ENCODE assay signal across 12 cellular contexts in the genomic region with DNA sequence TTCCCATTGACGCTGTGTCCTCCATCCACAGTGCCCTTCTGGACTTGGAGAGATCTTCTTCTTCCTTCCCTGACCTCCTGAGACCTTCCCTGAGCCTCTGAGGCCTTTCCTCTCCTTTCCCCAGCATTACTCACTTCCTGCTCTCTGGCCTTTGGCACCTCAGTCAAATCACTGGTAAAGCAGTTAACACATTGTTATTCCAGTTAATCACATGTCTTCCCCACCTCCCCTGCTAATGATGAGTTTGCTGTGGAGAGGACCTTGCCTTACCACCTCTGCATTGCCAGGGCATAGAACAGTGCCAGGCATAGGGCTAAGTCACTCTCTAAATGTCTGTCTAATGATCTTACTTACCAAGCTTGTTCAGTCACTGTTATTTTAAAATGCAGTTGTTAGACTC.
A peak's percentile ranks its signal among the peaks of the same experiment; 100 is the strongest.
DNase-seq lines count a peak whose midpoint lies in the region; ATAC-seq and TF ChIP-seq lines count a peak whose summit lies in the region.
"Had no signal": no experiment of that assay in that cellular context is flagged by ENCODE, and none has a peak within 500 bp of the region (broad histone marks: within the 10 kb centered on the region; RNA-seq: fewer than 3 reads in every experiment).

No MANE protein-coding gene starts in this region.

- no peaks in the 10 kb centered on the region for H4K20me1 ChIP-seq in osteoblast (ENCODE audit: insufficient read depth, low read length)

- peaks cover 2% of the 10 kb centered on the region for H3K27me3 Mint-ChIP-seq in activated CD8-positive, alpha-beta T cell treated with anti-CD3 and anti-CD28 coated beads, Interleukin-2, amount 10 ng/mL, durations not matched to agents 7 days and 5 days (ENCODE audit: low read depth)
- H3K27me3 Mint-ChIP-seq: activated CD4-positive, alpha-beta memory T cell treated with anti-CD3 and anti-CD28 coated beads, Interleukin-2, amount 10 ng/mL, durations not matched to agents 7 days and 5 days had no signal

- peak; percentile 26 for DNase-seq in GM04504 (ENCODE audit: low read depth)
- DNase-seq in Panc1 (ENCODE audit: low read depth, low spot score) = peak; percentile 56
- DNase-seq in fibroblast of villous mesenchyme (ENCODE audit: low read depth) = peak; percentile 48
- peak; percentile 85 for DNase-seq in osteoblast (ENCODE audit: insufficient read length, low spot score, missing footprints)
- DNase-seq in GOT3 (lab: John Stamatoyannopoulos, UW) = no peak
- no peak for DNase-seq in GM13977 (ENCODE audit: low spot score)
- no peak for DNase-seq in A673 (ENCODE audit: low spot score)
- no peak for DNase-seq in activated CD8-positive, alpha-beta T cell treated with anti-CD3 and anti-CD28 coated beads, Interleukin-2, amount 10 ng/mL, durations not matched to agents 7 days and 5 days
- DNase-seq: activated CD4-positive, alpha-beta memory T cell treated with anti-CD3 and anti-CD28 coated beads, Interleukin-2, amount 10 ng/mL, durations not matched to agents 7 days and 5 days; pancreas; SHP77 treated with DMSO at 0.1 percent for 48 hours had no signal

- no peak overlapping the region for H3K27ac Mint-ChIP-seq in activated CD8-positive, alpha-beta T cell treated with anti-CD3 and anti-CD28 coated beads, Interleukin-2, amount 10 ng/mL, durations not matched to agents 7 days and 5 days
- H3K27ac Mint-ChIP-seq: activated CD4-positive, alpha-beta memory T cell treated with anti-CD3 and anti-CD28 coated beads, Interleukin-2, amount 10 ng/mL, durations not matched to agents 7 days and 5 days; brain had no signal

- H2AFZ ChIP-seq in osteoblast (ENCODE audit: low read length) = peak overlapping the region; percentile 42

- POLR2A ChIA-PET in Panc1 (lab: Charles Lee) (no interaction called here), A673 (lab: Charles Lee; ENCODE audit: low non-redundant PET) (no interaction called here)
- POLR2A ChIA-PET in activated CD8-positive, alpha-beta T cell treated with anti-CD3 and anti-CD28 coated beads, Interleukin-2, amount 10 ng/mL, durations not matched to agents 7 days and 5 days (lab: Charles Lee) = no interaction called here

- no peaks in the 10 kb centered on the region for H3K4me1 ChIP-seq in Panc1 (ENCODE audit: control insufficient read depth, insufficient read depth, low read length)
- H3K4me1 ChIP-seq in osteoblast (ENCODE audit: insufficient read depth, low read length) = peaks cover 24% of the 10 kb centered on the region
- H3K4me1 ChIP-seq in A673 (ENCODE audit: insufficient read depth, low read length, poor library complexity, severe bottlenecking) = no peaks in the 10 kb centered on the region
- H3K4me1 ChIP-seq: pancreas had no signal

- H3K36me3 ChIP-seq in Panc1 (ENCODE audit: control insufficient read depth, insufficient read depth, low read length) = no peaks in the 10 kb centered on the region
- H3K36me3 ChIP-seq in osteoblast (ENCODE audit: insufficient read depth, low read length) = no peaks in the 10 kb centered on the region
- no peaks in the 10 kb centered on the region for H3K36me3 ChIP-seq in A673 (ENCODE audit: insufficient read depth, low read length, poor library complexity, severe bottlenecking)
- H3K36me3 ChIP-seq: pancreas had no signal

- H3K9me3 Mint-ChIP-seq in activated CD8-positive, alpha-beta T cell treated with anti-CD3 and anti-CD28 coated beads, Interleukin-2, amount 10 ng/mL, durations not matched to agents 7 days and 5 days (ENCODE audit: insufficient read depth) = no peaks in the 10 kb centered on the region
- H3K9me3 Mint-ChIP-seq: activated CD4-positive, alpha-beta memory T cell treated with anti-CD3 and anti-CD28 coated beads, Interleukin-2, amount 10 ng/mL, durations not matched to agents 7 days and 5 days had no signal

- H3K9me3 ChIP-seq in Panc1 (ENCODE audit: control insufficient read depth, insufficient read depth, low read depth, low read length) = no peaks in the 10 kb centered on the region
- H3K9me3 ChIP-seq in osteoblast (ENCODE audit: low read depth, low read length) = no peaks in the 10 kb centered on the region
- no peaks in the 10 kb centered on the region for H3K9me3 ChIP-seq in A673 (ENCODE audit: low read depth, low read length, poor library complexity, severe bottlenecking)
- H3K9me3 ChIP-seq: pancreas had no signal

- H3K79me2 ChIP-seq in osteoblast (ENCODE audit: insufficient read depth, low read length) = no peaks in the 10 kb centered on the region

- peak; percentile 80 for ATAC-seq in Panc1
- no peak for ATAC-seq in activated CD8-positive, alpha-beta T cell treated with anti-CD3 and anti-CD28 coated beads, Interleukin-2, amount 10 ng/mL, durations not matched to agents 7 days and 5 days

- no peak overlapping the region for H3K4me3 Mint-ChIP-seq in activated CD8-positive, alpha-beta T cell treated with anti-CD3 and anti-CD28 coated beads, Interleukin-2, amount 10 ng/mL, durations not matched to agents 7 days and 5 days
- H3K4me3 Mint-ChIP-seq: activated CD4-positive, alpha-beta memory T cell treated with anti-CD3 and anti-CD28 coated beads, Interleukin-2, amount 10 ng/mL, durations not matched to agents 7 days and 5 days; brain had no signal

- no peaks in the 10 kb centered on the region for H3K27me3 ChIP-seq in Panc1 (ENCODE audit: control insufficient read depth, insufficient read depth, low read length)
- H3K27me3 ChIP-seq in osteoblast (ENCODE audit: insufficient read depth, low read length) = no peaks in the 10 kb centered on the region
- no peaks in the 10 kb centered on the region for H3K27me3 ChIP-seq in A673 (replicated peaks; ENCODE audit: insufficient read depth, low read depth, low read length, poor library complexity)
- H3K27me3 ChIP-seq: pancreas had no signal

- H3K27ac ChIP-seq in Panc1 (ENCODE audit: low read length) = no peak overlapping the region
- H3K27ac ChIP-seq in osteoblast (ENCODE audit: low read depth, low read length) = peak overlapping the region; percentile 51
- H3K27ac ChIP-seq in A673 (ENCODE audit: low read depth, low read length, poor library complexity, severe bottlenecking) = no peak overlapping the region
- H3K27ac ChIP-seq: pancreas had no signal

- CTCF ChIA-PET in Panc1 (lab: Charles Lee) (no interaction called here), A673 (lab: Charles Lee) (no interaction called here)
- CTCF ChIA-PET in activated CD8-positive, alpha-beta T cell treated with anti-CD3 and anti-CD28 coated beads, Interleukin-2, amount 10 ng/mL, durations not matched to agents 7 days and 5 days (lab: Charles Lee) = no interaction called here

- H3K36me3 Mint-ChIP-seq in activated CD8-positive, alpha-beta T cell treated with anti-CD3 and anti-CD28 coated beads, Interleukin-2, amount 10 ng/mL, durations not matched to agents 7 days and 5 days (ENCODE audit: low read depth) = no peaks in the 10 kb centered on the region
- H3K36me3 Mint-ChIP-seq: brain had no signal

- intact Hi-C loops in Panc1 (cut with micrococcal nuclease; ENCODE audit: unreplicated experiment) = no loop called here
- intact Hi-C loops in A673 (cut with micrococcal nuclease; ENCODE audit: unreplicated experiment) = no loop called here

- no peak overlapping the region for H3K4me3 ChIP-seq in Panc1 (ENCODE audit: low read depth in 2 of 2, low read length in 2 of 2)
- no peak overlapping the region for H3K4me3 ChIP-seq in fibroblast of villous mesenchyme (ENCODE audit: low read depth, low read length)
- no peak overlapping the region for H3K4me3 ChIP-seq in osteoblast (ENCODE audit: insufficient read depth, low read length)
- H3K4me3 ChIP-seq in A673 (ENCODE audit: low read depth, low read length, poor library complexity, severe bottlenecking) = no peak overlapping the region
- H3K4me3 ChIP-seq: pancreas had no signal

- TF ChIP-seq CTCF in Panc1 (IDR thresholded peaks at IDR 0.05) (no peak), fibroblast of villous mesenchyme (IDR thresholded peaks at IDR 0.05; ENCODE audit: insufficient read depth, low read depth, low read length) (no peak), osteoblast (IDR thresholded peaks at IDR 0.05; ENCODE audit: extremely low read depth, low read depth, low read length) (no peak), GM13977 (IDR thresholded peaks at IDR 0.05; ENCODE audit: extremely low read depth, insufficient read depth, missing control alignments) (no peak), A673 (conservative IDR thresholded peaks at IDR 0.05; ENCODE audit: low read depth, low read length) (no peak)

- H3K4me1 Mint-ChIP-seq in activated CD8-positive, alpha-beta T cell treated with anti-CD3 and anti-CD28 coated beads, Interleukin-2, amount 10 ng/mL, durations not matched to agents 7 days and 5 days (ENCODE audit: low read depth) = no peaks in the 10 kb centered on the region
- H3K4me1 Mint-ChIP-seq: brain had no signal

- in situ Hi-C loops in Panc1 (cut with HindIII; ENCODE audit: low pct_unique_long_range_greater_than_20kb, low sequenced_read_pairs) = no loop called here
- in situ Hi-C loops in GM13977 (cut with MboI; ENCODE audit: low pct_unique_long_range_greater_than_20kb, low sequenced_read_pairs, unreplicated experiment) = no loop called here

- BruUV-seq in Panc1 (replicated peaks; lab: Mats Ljungman, UMichigan) (no TSS peak), A673 (replicated peaks; lab: Mats Ljungman, UMichigan) (no TSS peak)

- H3K4me2 ChIP-seq in osteoblast (ENCODE audit: insufficient read depth, low read length) = peak overlapping the region; percentile 25

Comparison
In these comparisons a context has a peak if more than half of its experiments do, and no peak if none do; other contexts are left out.
1. DNase-seq: peak in GM04504 (single experiment), Panc1 (single experiment), fibroblast of villous mesenchyme (single experiment) and osteoblast (single experiment); none in GOT3 (single experiment), GM13977 (single experiment), A673 (single experiment) and activated CD8-positive, alpha-beta T cell treated with anti-CD3 and anti-CD28 coated beads, Interleukin-2, amount 10 ng/mL, durations not matched to agents 7 days and 5 days (single experiment).